9 cellular contexts compared by ENCODE assay signal in the genomic region with DNA sequence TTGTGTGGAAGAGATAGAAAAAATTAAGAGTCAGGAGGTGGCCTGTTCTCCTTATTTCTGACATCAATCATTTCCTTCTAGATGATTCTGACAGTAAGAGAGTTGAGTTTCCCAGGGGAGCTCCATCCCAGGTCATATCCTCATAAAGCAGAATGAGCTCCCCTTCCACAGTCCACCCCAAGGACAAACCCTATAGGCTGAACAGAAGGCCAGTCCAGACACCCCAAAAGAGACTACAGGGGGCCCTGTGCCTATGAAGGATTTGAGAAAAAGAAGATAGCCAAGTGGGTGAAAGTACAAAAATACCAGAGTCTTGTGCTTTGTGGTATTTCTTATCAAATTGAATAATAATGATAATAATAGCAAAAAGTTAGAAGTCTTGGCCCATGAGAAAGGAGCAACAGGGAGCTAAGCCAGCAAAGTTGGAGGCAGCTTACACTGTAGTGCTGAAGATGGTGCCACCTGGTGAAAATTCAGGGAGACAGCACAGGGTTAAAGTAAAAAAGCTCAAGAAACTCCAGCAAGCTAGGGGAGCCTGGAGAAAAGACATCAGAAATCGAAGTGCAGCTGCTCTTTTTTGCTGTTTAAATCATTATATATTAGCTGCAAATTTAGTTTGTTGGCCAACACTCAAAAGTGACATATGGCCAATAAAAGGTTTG. TPM values are rescaled to one million over a fixed set of nuclear protein-coding genes. Genes with fewer than 3 reads are reported as not detected.
DNase-seq lines count a peak whose midpoint lies in the region; ATAC-seq and TF ChIP-seq lines count a peak whose summit lies in the region.
"Had no signal": no experiment of that assay in that cellular context is flagged by ENCODE, and none has a peak within 500 bp of the region (broad histone marks: within the 10 kb centered on the region; RNA-seq: fewer than 3 reads in every experiment).

No MANE protein-coding gene starts in this region.

- ATAC-seq in GM19467 (IDR thresholded peaks at IDR 0.05; ENCODE audit: unreplicated experiment) (no peak), left ventricle myocardium superior (no peak), GM21786 (IDR thresholded peaks at IDR 0.05; ENCODE audit: unreplicated experiment) (no peak)

- TF ChIP-seq CTCF in astrocyte of the cerebellum (IDR thresholded peaks at IDR 0.05; ENCODE audit: low read depth, low read length, missing control alignments): peak; percentile 78
- peak; percentile 59 for TF ChIP-seq CTCF in nephron progenitor cell (IDR thresholded peaks at IDR 0.05)

- peaks cover 15% of the 10 kb centered on the region for H3K9me3 Mint-ChIP-seq in nephron progenitor cell

- peaks cover 6% of the 10 kb centered on the region for H3K27me3 Mint-ChIP-seq in nephron progenitor cell (ENCODE audit: low read depth, poor library complexity)

- peaks cover 10% of the 10 kb centered on the region for H3K36me3 Mint-ChIP-seq in nephron progenitor cell (ENCODE audit: low read depth)

- no peak overlapping the region for H3K4me3 Mint-ChIP-seq in nephron progenitor cell

- in situ Hi-C loops in astrocyte of the cerebellum (cut with HindIII; ENCODE audit: low sequenced_read_pairs): no loop called here

- no peak overlapping the region for H3K27ac Mint-ChIP-seq in nephron progenitor cell

- intact Hi-C loops in left ventricle myocardium superior (cut with micrococcal nuclease): no loop called here

- DNase-seq in NCI-H2107 treated with DMSO at 0.1 percent for 48 hours (lab: John Stamatoyannopoulos, UW; ENCODE audit: unreplicated experiment) (peak; percentile 41), NCI-H2107 (lab: John Stamatoyannopoulos, UW) (no peak), NAMALWA (ENCODE audit: low spot score) (peak; percentile 35), astrocyte of the cerebellum (ENCODE audit: low read depth) (peak; percentile 59), nephron progenitor cell (peak; percentile 17), left ventricle myocardium superior (no peak)

- no peak overlapping the region for H3K4me3 ChIP-seq in astrocyte of the cerebellum (ENCODE audit: low read depth, low read length)
- H3K4me3 ChIP-seq: BLaER1 treated with 17β-estradiol and CSF1 and Interleukin-3, amounts not matched to agents 10 nM and 100 nM had no signal

- peaks cover 39% of the 10 kb centered on the region for H3K4me1 Mint-ChIP-seq in nephron progenitor cell

RNA-seq across cellular contexts. Expression of gene SLC24A5, which starts 35.9 kb away (rescaled TPM):
- total RNA-seq in left ventricle myocardium superior: not detected

Comparison
In these comparisons a context has a peak if more than half of its experiments do, and no peak if none do; other contexts are left out.
1. DNase-seq: peak in NCI-H2107 treated with DMSO at 0.1 percent for 48 hours (single experiment), NAMALWA (single experiment), astrocyte of the cerebellum (single experiment) and nephron progenitor cell (single experiment); none in NCI-H2107 (single experiment) and left ventricle myocardium superior (single experiment).